ENCODE assay signal across 9 cellular contexts in the genomic region with DNA sequence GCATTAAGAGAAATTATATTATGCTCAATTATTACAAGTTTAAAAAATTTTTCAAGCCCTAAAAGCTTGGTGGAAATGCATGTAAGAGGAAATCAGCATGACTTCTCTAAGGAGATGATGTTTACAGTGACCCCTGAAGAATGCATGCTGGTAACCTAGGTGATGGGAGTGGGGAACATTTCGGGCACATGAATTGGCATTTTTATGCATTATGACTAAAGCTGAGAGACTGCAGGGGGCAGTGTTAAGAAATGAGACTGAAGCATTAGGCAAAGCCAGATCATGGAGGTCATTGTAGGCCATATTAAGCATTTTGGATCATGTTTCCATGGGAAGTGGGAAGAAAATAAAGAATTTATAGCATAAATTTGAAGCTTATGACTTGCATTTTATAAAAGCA.
DNase-seq lines count a peak whose midpoint lies in the region; ATAC-seq and TF ChIP-seq lines count a peak whose summit lies in the region.
"Had no signal": no experiment of that assay in that cellular context is flagged by ENCODE, and none has a peak within 500 bp of the region (broad histone marks: within the 10 kb centered on the region; RNA-seq: fewer than 3 reads in every experiment).

No MANE protein-coding gene starts in this region.

- peaks cover 11% of the 10 kb centered on the region for H3K4me1 ChIP-seq in Panc1 (ENCODE audit: control insufficient read depth, insufficient read depth, low read length)

- peak overlapping the region; percentile 72; the same call in 1 of the 2 replicates for H3K27ac ChIP-seq in Panc1 (ENCODE audit: low read length)
- H3K27ac ChIP-seq: VCaP had no signal

- POLR2A ChIA-PET in Panc1 (lab: Charles Lee): no interaction called here

- H3K27me3 ChIP-seq in Panc1 (ENCODE audit: control insufficient read depth, insufficient read depth, low read length): no peaks in the 10 kb centered on the region

- in situ Hi-C loops in Panc1 (cut with HindIII; ENCODE audit: low pct_unique_long_range_greater_than_20kb, low sequenced_read_pairs): no loop called here

- H3K4me3 ChIP-seq in Panc1 (ENCODE audit: low read depth in 2 of 2, low read length in 2 of 2) (no peak overlapping the region), skeletal muscle cell (ENCODE audit: low read depth, low read length) (no peak overlapping the region)

- no peaks in the 10 kb centered on the region for H3K9me3 ChIP-seq in Panc1 (ENCODE audit: control insufficient read depth, insufficient read depth, low read depth, low read length)

- intact Hi-C loops in Panc1 (cut with micrococcal nuclease; ENCODE audit: unreplicated experiment): no loop called here

- TF ChIP-seq POLR2A in erythroblast (IDR thresholded peaks at IDR 0.05; ENCODE audit: low read length): no peak

- DNase-seq in H4 (ENCODE audit: low spot score) (peak; percentile 73), Panc1 (ENCODE audit: low read depth, low spot score) (no peak), erythroblast (lab: John Stamatoyannopoulos, UW) (peak; percentile 1 to 6), skeletal muscle cell (ENCODE audit: low read depth) (peak; percentile 75), SIG-M5 treated with dmso at 0.1 percent for 504 hours (lab: John Stamatoyannopoulos, UW; ENCODE audit: unreplicated experiment) (no peak), mucosa of gallbladder (ENCODE audit: low spot score) (no peak)
- DNase-seq: NCI-H524 treated with DMSO at 0.1 percent for 48 hours had no signal

- ATAC-seq in Panc1 (no peak), HG03095 (IDR thresholded peaks at IDR 0.05; ENCODE audit: unreplicated experiment) (no peak)

- H3K36me3 ChIP-seq in Panc1 (ENCODE audit: control insufficient read depth, insufficient read depth, low read length): no peaks in the 10 kb centered on the region

- BruUV-seq in Panc1 (replicated peaks; lab: Mats Ljungman, UMichigan): no TSS peak

- TF ChIP-seq CTCF in Panc1 (IDR thresholded peaks at IDR 0.05): peak; percentile 36

- CTCF ChIA-PET in Panc1 (lab: Charles Lee): no interaction called here

Comparison
In these comparisons a context has a peak if more than half of its experiments do, and no peak if none do; other contexts are left out.
1. DNase-seq: peak in H4 (single experiment), erythroblast (2 of 2) and skeletal muscle cell (single experiment); none in Panc1 (single experiment), SIG-M5 treated with dmso at 0.1 percent for 504 hours (single experiment) and mucosa of gallbladder (single experiment).